Comparison of ENCODE assay signal across 15 cellular contexts in genomic region chr10:10294801-10295515, GRCh38.
A peak's percentile ranks its signal among the peaks of the same experiment; 100 is the strongest.
DNase-seq lines count a peak whose midpoint lies in the region; ATAC-seq and TF ChIP-seq lines count a peak whose summit lies in the region.
"Had no signal": no experiment of that assay in that cellular context is flagged by ENCODE, and none has a peak within 500 bp of the region (broad histone marks: within the 10 kb centered on the region; RNA-seq: fewer than 3 reads in every experiment).

No MANE protein-coding gene starts in this region.

- H3K27me3 ChIP-seq in HUES64 (ENCODE audit: insufficient read depth, low read length) = no peaks in the 10 kb centered on the region
- H3K27me3 ChIP-seq: BLaER1 treated with 17β-estradiol and CSF1 and Interleukin-3, amounts not matched to agents 10 nM and 100 nM; cardiac muscle cell; foreskin keratinocyte; transverse colon had no signal

- H3K27ac ChIP-seq in HUES64 (ENCODE audit: low read depth, low read length) = no peak overlapping the region
- H3K27ac ChIP-seq: BLaER1 treated with 17β-estradiol and CSF1 and Interleukin-3, amounts not matched to agents 10 nM and 100 nM; cardiac muscle cell; foreskin keratinocyte; transverse colon had no signal

- POLR2A ChIA-PET in activated CD4-positive, alpha-beta T cell treated with anti-CD3 and anti-CD28 coated beads, Interleukin-2, amount 10 ng/mL, durations not matched to agents 7 days and 5 days (lab: Charles Lee) = no interaction called here

- ATAC-seq in HG03571 (IDR thresholded peaks at IDR 0.05; ENCODE audit: unreplicated experiment) = no peak
- ATAC-seq: activated CD8-positive, alpha-beta memory T cell treated with anti-CD3 and anti-CD28 coated beads, Interleukin-2, amount 10 ng/mL, durations not matched to agents 7 days and 5 days; foreskin keratinocyte had no signal

- WGBS in HUES64 = 73% methylated on average over 29 of the region's 29 CpGs

- no peak for TF ChIP-seq CTCF in glutamatergic neuron (IDR thresholded peaks at IDR 0.05; ENCODE audit: partially characterized antibody, unreplicated experiment)

- H3K36me3 Mint-ChIP-seq in glutamatergic neuron (ENCODE audit: unreplicated experiment) = no peaks in the 10 kb centered on the region
- no peaks in the 10 kb centered on the region for H3K36me3 Mint-ChIP-seq in activated CD4-positive, alpha-beta T cell treated with anti-CD3 and anti-CD28 coated beads, Interleukin-2, amount 10 ng/mL, durations not matched to agents 7 days and 5 days (ENCODE audit: low read depth)
- H3K36me3 Mint-ChIP-seq: activated CD8-positive, alpha-beta memory T cell treated with anti-CD3 and anti-CD28 coated beads, Interleukin-2, amount 10 ng/mL, durations not matched to agents 7 days and 5 days had no signal

- CTCF ChIA-PET in activated CD4-positive, alpha-beta T cell treated with anti-CD3 and anti-CD28 coated beads, Interleukin-2, amount 10 ng/mL, durations not matched to agents 7 days and 5 days (lab: Charles Lee) = no interaction called here

- no peaks in the 10 kb centered on the region for H3K9me3 Mint-ChIP-seq in glutamatergic neuron (ENCODE audit: unreplicated experiment)
- H3K9me3 Mint-ChIP-seq in activated CD4-positive, alpha-beta T cell treated with anti-CD3 and anti-CD28 coated beads, Interleukin-2, amount 10 ng/mL, durations not matched to agents 7 days and 5 days = no peaks in the 10 kb centered on the region

- peaks cover 22% of the 10 kb centered on the region for H3K4me1 Mint-ChIP-seq in glutamatergic neuron (ENCODE audit: low read depth, unreplicated experiment)
- H3K4me1 Mint-ChIP-seq in activated CD4-positive, alpha-beta T cell treated with anti-CD3 and anti-CD28 coated beads, Interleukin-2, amount 10 ng/mL, durations not matched to agents 7 days and 5 days = no peaks in the 10 kb centered on the region
- H3K4me1 Mint-ChIP-seq: activated B cell treated with CpG ODN at 0.5 μM for 24 hours; activated CD8-positive, alpha-beta memory T cell treated with anti-CD3 and anti-CD28 coated beads, Interleukin-2, amount 10 ng/mL, durations not matched to agents 7 days and 5 days had no signal

- H3K9ac ChIP-seq in HUES64 (ENCODE audit: low read depth, low read length) = peak overlapping the region; percentile 43; the same call in 1 of the 2 replicates
- H3K9ac ChIP-seq: BLaER1 treated with 17β-estradiol and CSF1 and Interleukin-3, amounts not matched to agents 10 nM and 100 nM had no signal

- peaks cover 3% of the 10 kb centered on the region for H3K27me3 Mint-ChIP-seq in glutamatergic neuron (ENCODE audit: unreplicated experiment)
- H3K27me3 Mint-ChIP-seq in activated CD4-positive, alpha-beta T cell treated with anti-CD3 and anti-CD28 coated beads, Interleukin-2, amount 10 ng/mL, durations not matched to agents 7 days and 5 days = no peaks in the 10 kb centered on the region
- H3K27me3 Mint-ChIP-seq: activated B cell treated with CpG ODN at 0.5 μM for 24 hours; activated CD8-positive, alpha-beta memory T cell treated with anti-CD3 and anti-CD28 coated beads, Interleukin-2, amount 10 ng/mL, durations not matched to agents 7 days and 5 days had no signal

- H3K27ac Mint-ChIP-seq in glutamatergic neuron (ENCODE audit: unreplicated experiment) = no peak overlapping the region
- H3K27ac Mint-ChIP-seq in activated CD4-positive, alpha-beta T cell treated with anti-CD3 and anti-CD28 coated beads, Interleukin-2, amount 10 ng/mL, durations not matched to agents 7 days and 5 days = no peak overlapping the region
- H3K27ac Mint-ChIP-seq: activated B cell treated with CpG ODN at 0.5 μM for 24 hours; activated CD8-positive, alpha-beta memory T cell treated with anti-CD3 and anti-CD28 coated beads, Interleukin-2, amount 10 ng/mL, durations not matched to agents 7 days and 5 days had no signal

- intact Hi-C loops in posterior cingulate gyrus (cut with DNase I) = no loop called here

- H3K4me3 Mint-ChIP-seq in glutamatergic neuron (ENCODE audit: unreplicated experiment) = peak overlapping the region; percentile 45
- H3K4me3 Mint-ChIP-seq in activated CD4-positive, alpha-beta T cell treated with anti-CD3 and anti-CD28 coated beads, Interleukin-2, amount 10 ng/mL, durations not matched to agents 7 days and 5 days = no peak overlapping the region
- H3K4me3 Mint-ChIP-seq: activated B cell treated with CpG ODN at 0.5 μM for 24 hours; activated CD8-positive, alpha-beta memory T cell treated with anti-CD3 and anti-CD28 coated beads, Interleukin-2, amount 10 ng/mL, durations not matched to agents 7 days and 5 days had no signal

- peak; percentile 67 for DNase-seq in NCI-H748 (lab: John Stamatoyannopoulos, UW; ENCODE audit: unreplicated experiment)
- DNase-seq in glutamatergic neuron = peak; percentile 40
- DNase-seq in posterior cingulate gyrus = peak; percentile 19 to 93 (median 59)
- no peak for DNase-seq in activated CD4-positive, alpha-beta T cell treated with anti-CD3 and anti-CD28 coated beads, Interleukin-2, amount 10 ng/mL, durations not matched to agents 7 days and 5 days
- no peak for DNase-seq in CD1c-positive myeloid dendritic cell (ENCODE audit: extremely low spot score)
- DNase-seq: activated B cell treated with CpG ODN at 0.5 μM for 24 hours; activated CD8-positive, alpha-beta memory T cell treated with anti-CD3 and anti-CD28 coated beads, Interleukin-2, amount 10 ng/mL, durations not matched to agents 7 days and 5 days; activated naive CD4-positive, alpha-beta T cell; foreskin keratinocyte; stimulated activated CD4-positive, alpha-beta T cell treated with anti-CD3 and anti-CD28 coated beads, Interleukin-2, amount 100 ng/mL, for 24 hours; transverse colon had no signal

- no peaks in the 10 kb centered on the region for H3K9me3 ChIP-seq in HUES64 (ENCODE audit: insufficient read depth, low read depth, low read length)
- H3K9me3 ChIP-seq: transverse colon had no signal

- peaks cover 32% of the 10 kb centered on the region for H3K4me1 ChIP-seq in HUES64 (ENCODE audit: insufficient read depth, low read length)
- H3K4me1 ChIP-seq: BLaER1 treated with 17β-estradiol and CSF1 and Interleukin-3, amounts not matched to agents 10 nM and 100 nM; foreskin keratinocyte; transverse colon had no signal

- peak overlapping the region; percentile 5; the same call in 1 of the 2 replicates for H3K4me3 ChIP-seq in HUES64 (ENCODE audit: low read length)
- H3K4me3 ChIP-seq: BLaER1 treated with 17β-estradiol and CSF1 and Interleukin-3, amounts not matched to agents 10 nM and 100 nM; cardiac muscle cell; transverse colon had no signal

- no peaks in the 10 kb centered on the region for H3K36me3 ChIP-seq in HUES64 (ENCODE audit: insufficient read depth, low read length)
- H3K36me3 ChIP-seq: BLaER1 treated with 17β-estradiol and CSF1 and Interleukin-3, amounts not matched to agents 10 nM and 100 nM; cardiac muscle cell; transverse colon had no signal

Comparison
In these comparisons a context has a peak if more than half of its experiments do, and no peak if none do; other contexts are left out.
1. DNase-seq: peak in NCI-H748 (single experiment), glutamatergic neuron (single experiment) and posterior cingulate gyrus (10 of 10); none in activated CD4-positive, alpha-beta T cell treated with anti-CD3 and anti-CD28 coated beads, Interleukin-2, amount 10 ng/mL, durations not matched to agents 7 days and 5 days (single experiment) and CD1c-positive myeloid dendritic cell (single experiment).